ENCODE assay signal across 6 cellular contexts in the genomic region with DNA sequence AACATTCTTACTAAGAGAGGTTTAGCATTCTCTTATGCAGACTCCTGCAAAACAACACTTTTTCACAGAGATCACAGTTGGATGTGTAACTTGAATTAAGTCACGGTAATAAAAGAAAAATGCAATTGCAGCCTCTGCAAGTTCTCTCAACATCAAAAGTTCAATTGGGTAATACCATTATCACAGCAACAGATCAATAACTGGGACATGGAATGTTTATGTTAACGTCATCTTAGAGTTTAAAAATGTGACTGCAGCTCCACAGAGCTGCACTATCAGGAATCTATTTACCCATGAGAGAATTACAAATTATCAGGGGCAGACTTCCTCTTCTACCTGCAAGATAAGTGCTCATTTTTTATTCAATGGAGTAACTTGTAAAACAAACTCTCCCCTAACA.
"Had no signal": no experiment of that assay in that cellular context is flagged by ENCODE, and none has a peak within 500 bp of the region (broad histone marks: within the 10 kb centered on the region; RNA-seq: fewer than 3 reads in every experiment).

No MANE protein-coding gene starts in this region.

- H3K9me3 Mint-ChIP-seq: GM23338, H9 had no signal

- DNase-seq: H9, HCEC 1CT, IMR-90 had no signal

- H3K27ac ChIP-seq: HL-60 had no signal

- H3K4me3 ChIP-seq: GM23338, K562 had no signal

- H3K4me3 Mint-ChIP-seq: GM23338, H9 had no signal

- H2AFZ ChIP-seq: GM23338 had no signal

- H3K4me1 Mint-ChIP-seq: H9 had no signal

- H3K27ac Mint-ChIP-seq: GM23338, H9 had no signal

- H3K4me2 ChIP-seq: GM23338 had no signal

- ATAC-seq: GM23338, K562 had no signal
